In the genomic region with DNA sequence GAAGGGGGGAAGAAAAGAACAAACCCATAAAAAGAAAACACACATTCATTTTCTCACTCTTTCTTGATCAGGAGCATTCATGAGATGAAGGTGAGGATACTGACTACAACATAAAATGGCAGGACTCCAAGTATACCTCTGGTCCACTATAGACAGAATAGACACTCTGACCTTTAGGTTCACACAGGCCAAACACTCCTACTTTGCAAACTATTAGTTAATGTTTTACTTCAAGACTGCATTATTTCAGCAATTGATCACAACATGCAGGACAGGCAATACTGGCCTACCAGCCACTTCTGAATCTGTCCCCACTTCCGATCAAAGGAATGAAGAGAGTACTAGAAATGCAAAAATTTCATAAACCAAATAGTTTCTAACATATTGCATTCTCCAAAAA, we compare ENCODE assay signal across 2 cellular contexts.
TF ChIP-seq lines count a peak whose summit lies in the region.

No MANE protein-coding gene starts in this region.

TF ChIP-seq in A549, 52 proteins besides CTCF, POLR2A, EP300 and RAD21 (continued from another document):
- TF ChIP-seq, protein P1, sequence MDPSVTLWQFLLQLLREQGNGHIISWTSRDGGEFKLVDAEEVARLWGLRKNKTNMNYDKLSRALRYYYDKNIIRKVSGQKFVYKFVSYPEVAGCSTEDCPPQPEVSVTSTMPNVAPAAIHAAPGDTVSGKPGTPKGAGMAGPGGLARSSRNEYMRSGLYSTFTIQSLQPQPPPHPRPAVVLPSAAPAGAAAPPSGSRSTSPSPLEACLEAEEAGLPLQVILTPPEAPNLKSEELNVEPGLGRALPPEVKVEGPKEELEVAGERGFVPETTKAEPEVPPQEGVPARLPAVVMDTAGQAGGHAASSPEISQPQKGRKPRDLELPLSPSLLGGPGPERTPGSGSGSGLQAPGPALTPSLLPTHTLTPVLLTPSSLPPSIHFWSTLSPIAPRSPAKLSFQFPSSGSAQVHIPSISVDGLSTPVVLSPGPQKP (IDR thresholded peaks at IDR 0.05; ENCODE audit: low read depth, low read length) = no peak
- TF ChIP-seq MYC (IDR thresholded peaks at IDR 0.05; ENCODE audit: borderline replicate concordance, low read length) = no peak
- no peak for TF ChIP-seq RCOR1 (IDR thresholded peaks at IDR 0.05; ENCODE audit: low read depth, low read length)
- no peak for TF ChIP-seq CBX2 (IDR thresholded peaks at IDR 0.05; ENCODE audit: borderline replicate concordance, low read depth)
- no peak for TF ChIP-seq HOXA7 (CRISPR knock-in tag; IDR thresholded peaks at IDR 0.05)
- no peak for TF ChIP-seq NFE2L2 (conservative IDR thresholded peaks at IDR 0.05; ENCODE audit: low read length)
- TF ChIP-seq EHF (CRISPR knock-in tag; IDR thresholded peaks at IDR 0.05) = no peak
- no peak for TF ChIP-seq ZFP36 (IDR thresholded peaks at IDR 0.05; ENCODE audit: borderline replicate concordance, partially characterized antibody)
- TF ChIP-seq, protein P2, sequence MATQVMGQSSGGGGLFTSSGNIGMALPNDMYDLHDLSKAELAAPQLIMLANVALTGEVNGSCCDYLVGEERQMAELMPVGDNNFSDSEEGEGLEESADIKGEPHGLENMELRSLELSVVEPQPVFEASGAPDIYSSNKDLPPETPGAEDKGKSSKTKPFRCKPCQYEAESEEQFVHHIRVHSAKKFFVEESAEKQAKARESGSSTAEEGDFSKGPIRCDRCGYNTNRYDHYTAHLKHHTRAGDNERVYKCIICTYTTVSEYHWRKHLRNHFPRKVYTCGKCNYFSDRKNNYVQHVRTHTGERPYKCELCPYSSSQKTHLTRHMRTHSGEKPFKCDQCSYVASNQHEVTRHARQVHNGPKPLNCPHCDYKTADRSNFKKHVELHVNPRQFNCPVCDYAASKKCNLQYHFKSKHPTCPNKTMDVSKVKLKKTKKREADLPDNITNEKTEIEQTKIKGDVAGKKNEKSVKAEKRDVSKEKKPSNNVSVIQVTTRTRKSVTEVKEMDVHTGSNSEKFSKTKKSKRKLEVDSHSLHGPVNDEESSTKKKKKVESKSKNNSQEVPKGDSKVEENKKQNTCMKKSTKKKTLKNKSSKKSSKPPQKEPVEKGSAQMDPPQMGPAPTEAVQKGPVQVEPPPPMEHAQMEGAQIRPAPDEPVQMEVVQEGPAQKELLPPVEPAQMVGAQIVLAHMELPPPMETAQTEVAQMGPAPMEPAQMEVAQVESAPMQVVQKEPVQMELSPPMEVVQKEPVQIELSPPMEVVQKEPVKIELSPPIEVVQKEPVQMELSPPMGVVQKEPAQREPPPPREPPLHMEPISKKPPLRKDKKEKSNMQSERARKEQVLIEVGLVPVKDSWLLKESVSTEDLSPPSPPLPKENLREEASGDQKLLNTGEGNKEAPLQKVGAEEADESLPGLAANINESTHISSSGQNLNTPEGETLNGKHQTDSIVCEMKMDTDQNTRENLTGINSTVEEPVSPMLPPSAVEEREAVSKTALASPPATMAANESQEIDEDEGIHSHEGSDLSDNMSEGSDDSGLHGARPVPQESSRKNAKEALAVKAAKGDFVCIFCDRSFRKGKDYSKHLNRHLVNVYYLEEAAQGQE (IDR thresholded peaks at IDR 0.05) = no peak
- no peak for TF ChIP-seq NR3C1 (IDR thresholded peaks at IDR 0.05)
- no peak for TF ChIP-seq HOXB13 (CRISPR knock-in tag; IDR thresholded peaks at IDR 0.05; ENCODE audit: low read depth)
- no peak for TF ChIP-seq EHMT2 (IDR thresholded peaks at IDR 0.05; ENCODE audit: low read depth)
- TF ChIP-seq NPAS2 (CRISPR knock-in tag; IDR thresholded peaks at IDR 0.05; ENCODE audit: borderline replicate concordance) = no peak
- TF ChIP-seq RFX5 (IDR thresholded peaks at IDR 0.05) = no peak
- no peak for TF ChIP-seq BHLHE40 (IDR thresholded peaks at IDR 0.05; ENCODE audit: low read depth, low read length)
TF ChIP-seq in A549: peak in this region for 0.

TF ChIP-seq in HepG2, 621 proteins besides CTCF, POLR2A, EP300 and RAD21 (continued from another document and continues in another):
- TF ChIP-seq, protein P3, sequence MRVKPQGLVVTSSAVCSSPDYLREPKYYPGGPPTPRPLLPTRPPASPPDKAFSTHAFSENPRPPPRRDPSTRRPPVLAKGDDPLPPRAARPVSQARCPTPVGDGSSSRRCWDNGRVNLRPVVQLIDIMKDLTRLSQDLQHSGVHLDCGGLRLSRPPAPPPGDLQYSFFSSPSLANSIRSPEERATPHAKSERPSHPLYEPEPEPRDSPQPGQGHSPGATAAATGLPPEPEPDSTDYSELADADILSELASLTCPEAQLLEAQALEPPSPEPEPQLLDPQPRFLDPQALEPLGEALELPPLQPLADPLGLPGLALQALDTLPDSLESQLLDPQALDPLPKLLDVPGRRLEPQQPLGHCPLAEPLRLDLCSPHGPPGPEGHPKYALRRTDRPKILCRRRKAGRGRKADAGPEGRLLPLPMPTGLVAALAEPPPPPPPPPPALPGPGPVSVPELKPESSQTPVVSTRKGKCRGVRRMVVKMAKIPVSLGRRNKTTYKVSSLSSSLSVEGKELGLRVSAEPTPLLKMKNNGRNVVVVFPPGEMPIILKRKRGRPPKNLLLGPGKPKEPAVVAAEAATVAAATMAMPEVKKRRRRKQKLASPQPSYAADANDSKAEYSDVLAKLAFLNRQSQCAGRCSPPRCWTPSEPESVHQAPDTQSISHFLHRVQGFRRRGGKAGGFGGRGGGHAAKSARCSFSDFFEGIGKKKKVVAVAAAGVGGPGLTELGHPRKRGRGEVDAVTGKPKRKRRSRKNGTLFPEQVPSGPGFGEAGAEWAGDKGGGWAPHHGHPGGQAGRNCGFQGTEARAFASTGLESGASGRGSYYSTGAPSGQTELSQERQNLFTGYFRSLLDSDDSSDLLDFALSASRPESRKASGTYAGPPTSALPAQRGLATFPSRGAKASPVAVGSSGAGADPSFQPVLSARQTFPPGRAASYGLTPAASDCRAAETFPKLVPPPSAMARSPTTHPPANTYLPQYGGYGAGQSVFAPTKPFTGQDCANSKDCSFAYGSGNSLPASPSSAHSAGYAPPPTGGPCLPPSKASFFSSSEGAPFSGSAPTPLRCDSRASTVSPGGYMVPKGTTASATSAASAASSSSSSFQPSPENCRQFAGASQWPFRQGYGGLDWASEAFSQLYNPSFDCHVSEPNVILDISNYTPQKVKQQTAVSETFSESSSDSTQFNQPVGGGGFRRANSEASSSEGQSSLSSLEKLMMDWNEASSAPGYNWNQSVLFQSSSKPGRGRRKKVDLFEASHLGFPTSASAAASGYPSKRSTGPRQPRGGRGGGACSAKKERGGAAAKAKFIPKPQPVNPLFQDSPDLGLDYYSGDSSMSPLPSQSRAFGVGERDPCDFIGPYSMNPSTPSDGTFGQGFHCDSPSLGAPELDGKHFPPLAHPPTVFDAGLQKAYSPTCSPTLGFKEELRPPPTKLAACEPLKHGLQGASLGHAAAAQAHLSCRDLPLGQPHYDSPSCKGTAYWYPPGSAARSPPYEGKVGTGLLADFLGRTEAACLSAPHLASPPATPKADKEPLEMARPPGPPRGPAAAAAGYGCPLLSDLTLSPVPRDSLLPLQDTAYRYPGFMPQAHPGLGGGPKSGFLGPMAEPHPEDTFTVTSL (CRISPR knock-in tag; IDR thresholded peaks at IDR 0.05; ENCODE audit: borderline replicate concordance) = peak; percentile 48; the same call in 1 of the 2 replicates
- TF ChIP-seq MIXL1 (CRISPR knock-in tag; IDR thresholded peaks at IDR 0.05) (peak; percentile 78), HNRNPH1 (optimal IDR thresholded peaks at IDR 0.05; ENCODE audit: low read depth, low read length) (no peak), XBP1 (CRISPR knock-in tag; IDR thresholded peaks at IDR 0.05) (no peak), ELF4 (CRISPR knock-in tag; IDR thresholded peaks at IDR 0.05; ENCODE audit: borderline replicate concordance) (0 out of 2 replicates have a peak, but pooled peaks have one; percentile 30), HMG20B (CRISPR knock-in tag; conservative IDR thresholded peaks at IDR 0.05) (no peak), RXRB (CRISPR knock-in tag; IDR thresholded peaks at IDR 0.05; ENCODE audit: borderline replicate concordance) (peak; percentile 64; the same call in 1 of the 2 replicates), TCF12 (IDR thresholded peaks at IDR 0.05) (no peak), TCF12 (CRISPR knock-in tag; IDR thresholded peaks at IDR 0.05) (no peak), HNF4G (IDR thresholded peaks at IDR 0.05; ENCODE audit: borderline replicate concordance, low read depth, low read length) (peak; percentile 50; the same call in 1 of the 2 replicates), HNF4G (CRISPR knock-in tag; IDR thresholded peaks at IDR 0.05; ENCODE audit: borderline replicate concordance, low read depth) (no peak), DPF2 (CRISPR knock-in tag; IDR thresholded peaks at IDR 0.05; ENCODE audit: borderline replicate concordance, low read depth) (0 out of 2 replicates have a peak, but pooled peaks have one; percentile 28), PRMT3 (CRISPR knock-in tag; IDR thresholded peaks at IDR 0.05; ENCODE audit: borderline replicate concordance, low read depth) (no peak), ELF3 (CRISPR knock-in tag; IDR thresholded peaks at IDR 0.05) (0 out of 2 replicates have a peak, but pooled peaks have one; percentile 25), ZNF124 (CRISPR knock-in tag; IDR thresholded peaks at IDR 0.05) (no peak), KDM5B (CRISPR knock-in tag; IDR thresholded peaks at IDR 0.05; ENCODE audit: borderline replicate concordance) (no peak), POGZ (CRISPR knock-in tag; IDR thresholded peaks at IDR 0.05) (peak; percentile 93), ZNF256 (CRISPR knock-in tag; conservative IDR thresholded peaks at IDR 0.05) (no peak), ZNF383 (CRISPR knock-in tag; IDR thresholded peaks at IDR 0.05; ENCODE audit: borderline replicate concordance) (no peak), ZSCAN31 (CRISPR knock-in tag; IDR thresholded peaks at IDR 0.05; ENCODE audit: low read depth) (no peak), ZNF282 (IDR thresholded peaks at IDR 0.05; ENCODE audit: partially characterized antibody) (no peak), ETV5 (CRISPR knock-in tag; IDR thresholded peaks at IDR 0.05; ENCODE audit: borderline replicate concordance) (peak; percentile 25; the same call in 1 of the 2 replicates), NFIC (IDR thresholded peaks at IDR 0.05; ENCODE audit: low read length) (no peak), AHR (CRISPR knock-in tag; IDR thresholded peaks at IDR 0.05) (no peak)
- TF ChIP-seq, protein P4, sequence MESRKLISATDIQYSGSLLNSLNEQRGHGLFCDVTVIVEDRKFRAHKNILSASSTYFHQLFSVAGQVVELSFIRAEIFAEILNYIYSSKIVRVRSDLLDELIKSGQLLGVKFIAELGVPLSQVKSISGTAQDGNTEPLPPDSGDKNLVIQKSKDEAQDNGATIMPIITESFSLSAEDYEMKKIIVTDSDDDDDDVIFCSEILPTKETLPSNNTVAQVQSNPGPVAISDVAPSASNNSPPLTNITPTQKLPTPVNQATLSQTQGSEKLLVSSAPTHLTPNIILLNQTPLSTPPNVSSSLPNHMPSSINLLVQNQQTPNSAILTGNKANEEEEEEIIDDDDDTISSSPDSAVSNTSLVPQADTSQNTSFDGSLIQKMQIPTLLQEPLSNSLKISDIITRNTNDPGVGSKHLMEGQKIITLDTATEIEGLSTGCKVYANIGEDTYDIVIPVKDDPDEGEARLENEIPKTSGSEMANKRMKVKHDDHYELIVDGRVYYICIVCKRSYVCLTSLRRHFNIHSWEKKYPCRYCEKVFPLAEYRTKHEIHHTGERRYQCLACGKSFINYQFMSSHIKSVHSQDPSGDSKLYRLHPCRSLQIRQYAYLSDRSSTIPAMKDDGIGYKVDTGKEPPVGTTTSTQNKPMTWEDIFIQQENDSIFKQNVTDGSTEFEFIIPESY (CRISPR knock-in tag; IDR thresholded peaks at IDR 0.05) = no peak
- TF ChIP-seq, protein P5, sequence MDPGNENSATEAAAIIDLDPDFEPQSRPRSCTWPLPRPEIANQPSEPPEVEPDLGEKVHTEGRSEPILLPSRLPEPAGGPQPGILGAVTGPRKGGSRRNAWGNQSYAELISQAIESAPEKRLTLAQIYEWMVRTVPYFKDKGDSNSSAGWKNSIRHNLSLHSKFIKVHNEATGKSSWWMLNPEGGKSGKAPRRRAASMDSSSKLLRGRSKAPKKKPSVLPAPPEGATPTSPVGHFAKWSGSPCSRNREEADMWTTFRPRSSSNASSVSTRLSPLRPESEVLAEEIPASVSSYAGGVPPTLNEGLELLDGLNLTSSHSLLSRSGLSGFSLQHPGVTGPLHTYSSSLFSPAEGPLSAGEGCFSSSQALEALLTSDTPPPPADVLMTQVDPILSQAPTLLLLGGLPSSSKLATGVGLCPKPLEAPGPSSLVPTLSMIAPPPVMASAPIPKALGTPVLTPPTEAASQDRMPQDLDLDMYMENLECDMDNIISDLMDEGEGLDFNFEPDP (CRISPR knock-in tag; conservative IDR thresholded peaks at IDR 0.05) = no peak
- TF ChIP-seq, protein P6, sequence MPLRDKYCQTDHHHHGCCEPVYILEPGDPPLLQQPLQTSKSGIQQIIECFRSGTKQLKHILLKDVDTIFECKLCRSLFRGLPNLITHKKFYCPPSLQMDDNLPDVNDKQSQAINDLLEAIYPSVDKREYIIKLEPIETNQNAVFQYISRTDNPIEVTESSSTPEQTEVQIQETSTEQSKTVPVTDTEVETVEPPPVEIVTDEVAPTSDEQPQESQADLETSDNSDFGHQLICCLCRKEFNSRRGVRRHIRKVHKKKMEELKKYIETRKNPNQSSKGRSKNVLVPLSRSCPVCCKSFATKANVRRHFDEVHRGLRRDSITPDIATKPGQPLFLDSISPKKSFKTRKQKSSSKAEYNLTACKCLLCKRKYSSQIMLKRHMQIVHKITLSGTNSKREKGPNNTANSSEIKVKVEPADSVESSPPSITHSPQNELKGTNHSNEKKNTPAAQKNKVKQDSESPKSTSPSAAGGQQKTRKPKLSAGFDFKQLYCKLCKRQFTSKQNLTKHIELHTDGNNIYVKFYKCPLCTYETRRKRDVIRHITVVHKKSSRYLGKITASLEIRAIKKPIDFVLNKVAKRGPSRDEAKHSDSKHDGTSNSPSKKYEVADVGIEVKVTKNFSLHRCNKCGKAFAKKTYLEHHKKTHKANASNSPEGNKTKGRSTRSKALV (CRISPR knock-in tag; IDR thresholded peaks at IDR 0.05) = no peak
- TF ChIP-seq, protein P7, sequence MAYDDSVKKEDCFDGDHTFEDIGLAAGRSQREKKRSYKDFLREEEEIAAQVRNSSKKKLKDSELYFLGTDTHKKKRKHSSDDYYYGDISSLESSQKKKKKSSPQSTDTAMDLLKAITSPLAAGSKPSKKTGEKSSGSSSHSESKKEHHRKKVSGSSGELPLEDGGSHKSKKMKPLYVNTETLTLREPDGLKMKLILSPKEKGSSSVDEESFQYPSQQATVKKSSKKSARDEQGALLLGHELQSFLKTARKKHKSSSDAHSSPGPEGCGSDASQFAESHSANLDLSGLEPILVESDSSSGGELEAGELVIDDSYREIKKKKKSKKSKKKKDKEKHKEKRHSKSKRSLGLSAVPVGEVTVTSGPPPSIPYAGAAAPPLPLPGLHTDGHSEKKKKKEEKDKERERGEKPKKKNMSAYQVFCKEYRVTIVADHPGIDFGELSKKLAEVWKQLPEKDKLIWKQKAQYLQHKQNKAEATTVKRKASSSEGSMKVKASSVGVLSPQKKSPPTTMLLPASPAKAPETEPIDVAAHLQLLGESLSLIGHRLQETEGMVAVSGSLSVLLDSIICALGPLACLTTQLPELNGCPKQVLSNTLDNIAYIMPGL (CRISPR knock-in tag; IDR thresholded peaks at IDR 0.05; ENCODE audit: borderline replicate concordance in 1 of 2, low read depth in 1 of 2) = no peak
- TF ChIP-seq, protein P8, sequence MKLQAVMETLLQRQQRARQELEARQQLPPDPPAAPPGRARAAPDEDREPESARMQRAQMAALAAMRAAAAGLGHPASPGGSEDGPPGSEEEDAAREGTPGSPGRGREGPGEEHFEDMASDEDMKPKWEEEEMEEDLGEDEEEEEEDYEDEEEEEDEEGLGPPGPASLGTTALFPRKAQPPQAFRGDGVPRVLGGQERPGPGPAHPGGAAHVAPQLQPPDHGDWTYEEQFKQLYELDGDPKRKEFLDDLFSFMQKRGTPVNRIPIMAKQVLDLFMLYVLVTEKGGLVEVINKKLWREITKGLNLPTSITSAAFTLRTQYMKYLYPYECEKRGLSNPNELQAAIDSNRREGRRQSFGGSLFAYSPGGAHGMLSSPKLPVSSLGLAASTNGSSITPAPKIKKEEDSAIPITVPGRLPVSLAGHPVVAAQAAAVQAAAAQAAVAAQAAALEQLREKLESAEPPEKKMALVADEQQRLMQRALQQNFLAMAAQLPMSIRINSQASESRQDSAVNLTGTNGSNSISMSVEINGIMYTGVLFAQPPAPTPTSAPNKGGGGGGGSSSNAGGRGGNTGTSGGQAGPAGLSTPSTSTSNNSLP (IDR thresholded peaks at IDR 0.05; ENCODE audit: low read depth, low read length) = peak; percentile 85
